1 cellular context compared by ENCODE assay signal in the genomic region with DNA sequence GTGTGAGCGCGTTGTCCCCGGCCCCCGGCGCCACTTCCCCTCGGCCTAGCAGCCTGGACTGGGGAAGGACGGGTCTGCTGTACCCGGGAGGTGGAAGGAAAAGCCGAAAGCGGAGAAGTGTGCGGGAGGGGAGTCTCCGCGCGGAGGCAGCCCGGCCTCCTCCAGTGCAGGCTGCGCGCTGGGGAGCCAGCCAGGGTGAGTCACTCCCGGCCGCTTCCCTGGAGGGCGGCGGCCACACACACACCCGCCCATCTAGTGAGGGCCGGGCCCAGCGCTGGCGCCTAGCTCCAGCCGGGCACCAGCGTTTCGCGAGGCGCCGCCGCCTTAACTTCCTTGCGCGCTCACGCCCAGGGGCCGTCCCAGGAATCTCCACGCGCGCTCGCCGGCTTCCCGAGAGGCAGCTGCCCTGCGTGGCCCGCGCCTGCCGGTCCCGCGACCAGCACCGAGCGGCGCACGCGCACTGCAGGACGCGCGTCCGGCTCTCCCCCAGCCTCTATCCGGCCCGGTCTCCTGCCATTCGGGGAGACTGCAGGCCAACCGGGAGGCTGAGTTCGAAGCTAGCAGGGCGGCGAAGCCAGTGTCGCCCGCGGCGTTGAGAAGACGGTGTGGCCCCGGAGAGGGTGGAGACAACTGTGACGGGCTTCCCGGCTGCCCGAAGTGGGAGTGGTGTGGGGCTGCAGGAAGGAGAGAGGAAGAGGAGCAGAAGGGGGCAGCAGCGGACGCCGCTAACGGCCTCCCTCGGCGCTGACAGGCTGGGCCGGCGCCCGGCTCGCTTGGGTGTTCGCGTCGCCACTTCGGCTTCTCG.
A peak's percentile ranks its signal among the peaks of the same experiment; 100 is the strongest.
TF ChIP-seq lines count a peak whose summit lies in the region.

Gene JAK2, plus strand, starts transcription at position 702 of the 805 bp plus-strand sequence. CDS start 36,716 bp downstream, outside the sequence.

TF ChIP-seq in GM12878, 131 proteins besides CTCF, POLR2A, EP300 and RAD21 (continued from another document and continues in another):
- TF ChIP-seq, protein P1, sequence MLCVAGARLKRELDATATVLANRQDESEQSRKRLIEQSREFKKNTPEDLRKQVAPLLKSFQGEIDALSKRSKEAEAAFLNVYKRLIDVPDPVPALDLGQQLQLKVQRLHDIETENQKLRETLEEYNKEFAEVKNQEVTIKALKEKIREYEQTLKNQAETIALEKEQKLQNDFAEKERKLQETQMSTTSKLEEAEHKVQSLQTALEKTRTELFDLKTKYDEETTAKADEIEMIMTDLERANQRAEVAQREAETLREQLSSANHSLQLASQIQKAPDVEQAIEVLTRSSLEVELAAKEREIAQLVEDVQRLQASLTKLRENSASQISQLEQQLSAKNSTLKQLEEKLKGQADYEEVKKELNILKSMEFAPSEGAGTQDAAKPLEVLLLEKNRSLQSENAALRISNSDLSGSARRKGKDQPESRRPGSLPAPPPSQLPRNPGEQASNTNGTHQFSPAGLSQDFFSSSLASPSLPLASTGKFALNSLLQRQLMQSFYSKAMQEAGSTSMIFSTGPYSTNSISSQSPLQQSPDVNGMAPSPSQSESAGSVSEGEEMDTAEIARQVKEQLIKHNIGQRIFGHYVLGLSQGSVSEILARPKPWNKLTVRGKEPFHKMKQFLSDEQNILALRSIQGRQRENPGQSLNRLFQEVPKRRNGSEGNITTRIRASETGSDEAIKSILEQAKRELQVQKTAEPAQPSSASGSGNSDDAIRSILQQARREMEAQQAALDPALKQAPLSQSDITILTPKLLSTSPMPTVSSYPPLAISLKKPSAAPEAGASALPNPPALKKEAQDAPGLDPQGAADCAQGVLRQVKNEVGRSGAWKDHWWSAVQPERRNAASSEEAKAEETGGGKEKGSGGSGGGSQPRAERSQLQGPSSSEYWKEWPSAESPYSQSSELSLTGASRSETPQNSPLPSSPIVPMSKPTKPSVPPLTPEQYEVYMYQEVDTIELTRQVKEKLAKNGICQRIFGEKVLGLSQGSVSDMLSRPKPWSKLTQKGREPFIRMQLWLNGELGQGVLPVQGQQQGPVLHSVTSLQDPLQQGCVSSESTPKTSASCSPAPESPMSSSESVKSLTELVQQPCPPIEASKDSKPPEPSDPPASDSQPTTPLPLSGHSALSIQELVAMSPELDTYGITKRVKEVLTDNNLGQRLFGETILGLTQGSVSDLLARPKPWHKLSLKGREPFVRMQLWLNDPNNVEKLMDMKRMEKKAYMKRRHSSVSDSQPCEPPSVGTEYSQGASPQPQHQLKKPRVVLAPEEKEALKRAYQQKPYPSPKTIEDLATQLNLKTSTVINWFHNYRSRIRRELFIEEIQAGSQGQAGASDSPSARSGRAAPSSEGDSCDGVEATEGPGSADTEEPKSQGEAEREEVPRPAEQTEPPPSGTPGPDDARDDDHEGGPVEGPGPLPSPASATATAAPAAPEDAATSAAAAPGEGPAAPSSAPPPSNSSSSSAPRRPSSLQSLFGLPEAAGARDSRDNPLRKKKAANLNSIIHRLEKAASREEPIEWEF (IDR thresholded peaks at IDR 0.05; ENCODE audit: insufficient replicate concordance, low read depth, low read length) = no peak
- TF ChIP-seq CBFB (IDR thresholded peaks at IDR 0.05; ENCODE audit: low read depth) = peak; percentile 4; the same call in 1 of the 2 replicates
- no peak for TF ChIP-seq PAX8 (IDR thresholded peaks at IDR 0.05)
- TF ChIP-seq ELK1 (IDR thresholded peaks at IDR 0.05; ENCODE audit: low read depth, low read length) = no peak
- TF ChIP-seq HDGF (IDR thresholded peaks at IDR 0.05) = peak; percentile 77; the same call in 1 of the 2 replicates
- no peak for TF ChIP-seq JUNB (IDR thresholded peaks at IDR 0.05)
- TF ChIP-seq, protein P2, sequence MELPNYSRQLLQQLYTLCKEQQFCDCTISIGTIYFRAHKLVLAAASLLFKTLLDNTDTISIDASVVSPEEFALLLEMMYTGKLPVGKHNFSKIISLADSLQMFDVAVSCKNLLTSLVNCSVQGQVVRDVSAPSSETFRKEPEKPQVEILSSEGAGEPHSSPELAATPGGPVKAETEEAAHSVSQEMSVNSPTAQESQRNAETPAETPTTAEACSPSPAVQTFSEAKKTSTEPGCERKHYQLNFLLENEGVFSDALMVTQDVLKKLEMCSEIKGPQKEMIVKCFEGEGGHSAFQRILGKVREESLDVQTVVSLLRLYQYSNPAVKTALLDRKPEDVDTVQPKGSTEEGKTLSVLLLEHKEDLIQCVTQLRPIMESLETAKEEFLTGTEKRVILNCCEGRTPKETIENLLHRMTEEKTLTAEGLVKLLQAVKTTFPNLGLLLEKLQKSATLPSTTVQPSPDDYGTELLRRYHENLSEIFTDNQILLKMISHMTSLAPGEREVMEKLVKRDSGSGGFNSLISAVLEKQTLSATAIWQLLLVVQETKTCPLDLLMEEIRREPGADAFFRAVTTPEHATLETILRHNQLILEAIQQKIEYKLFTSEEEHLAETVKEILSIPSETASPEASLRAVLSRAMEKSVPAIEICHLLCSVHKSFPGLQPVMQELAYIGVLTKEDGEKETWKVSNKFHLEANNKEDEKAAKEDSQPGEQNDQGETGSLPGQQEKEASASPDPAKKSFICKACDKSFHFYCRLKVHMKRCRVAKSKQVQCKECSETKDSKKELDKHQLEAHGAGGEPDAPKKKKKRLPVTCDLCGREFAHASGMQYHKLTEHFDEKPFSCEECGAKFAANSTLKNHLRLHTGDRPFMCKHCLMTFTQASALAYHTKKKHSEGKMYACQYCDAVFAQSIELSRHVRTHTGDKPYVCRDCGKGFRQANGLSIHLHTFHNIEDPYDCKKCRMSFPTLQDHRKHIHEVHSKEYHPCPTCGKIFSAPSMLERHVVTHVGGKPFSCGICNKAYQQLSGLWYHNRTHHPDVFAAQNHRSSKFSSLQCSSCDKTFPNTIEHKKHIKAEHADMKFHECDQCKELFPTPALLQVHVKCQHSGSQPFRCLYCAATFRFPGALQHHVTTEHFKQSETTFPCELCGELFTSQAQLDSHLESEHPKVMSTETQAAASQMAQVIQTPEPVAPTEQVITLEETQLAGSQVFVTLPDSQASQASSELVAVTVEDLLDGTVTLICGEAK (IDR thresholded peaks at IDR 0.05; ENCODE audit: borderline replicate concordance) = no peak
- no peak for TF ChIP-seq WRNIP1 (IDR thresholded peaks at IDR 0.05; ENCODE audit: borderline replicate concordance, low read depth, low read length)
- TF ChIP-seq BMI1 (IDR thresholded peaks at IDR 0.05; ENCODE audit: borderline replicate concordance) = no peak
- TF ChIP-seq USF2 (IDR thresholded peaks at IDR 0.05; ENCODE audit: borderline replicate concordance, low read depth, low read length) = no peak
- no peak for TF ChIP-seq CHD1 (IDR thresholded peaks at IDR 0.05; ENCODE audit: low read depth, low read length)
- peak; percentile 79 for TF ChIP-seq CREB1 (IDR thresholded peaks at IDR 0.05; ENCODE audit: low read depth)
- TF ChIP-seq ZNF592 (IDR thresholded peaks at IDR 0.05) = no peak
- TF ChIP-seq IKZF2 (IDR thresholded peaks at IDR 0.05) = peak; percentile 56 to 60
- no peak for TF ChIP-seq NR2C1 (IDR thresholded peaks at IDR 0.05)
- TF ChIP-seq MYC (IDR thresholded peaks at IDR 0.05; ENCODE audit: insufficient read depth, insufficient read length, insufficient replicate concordance, low read length, severe bottlenecking) = no peak
- no peak for TF ChIP-seq TARDBP (IDR thresholded peaks at IDR 0.05; ENCODE audit: borderline replicate concordance)
- TF ChIP-seq JUND (IDR thresholded peaks at IDR 0.05; ENCODE audit: low read depth, low read length) = 0 out of 2 replicates have a peak, but pooled peaks have one; percentile 15
- TF ChIP-seq, protein P3, sequence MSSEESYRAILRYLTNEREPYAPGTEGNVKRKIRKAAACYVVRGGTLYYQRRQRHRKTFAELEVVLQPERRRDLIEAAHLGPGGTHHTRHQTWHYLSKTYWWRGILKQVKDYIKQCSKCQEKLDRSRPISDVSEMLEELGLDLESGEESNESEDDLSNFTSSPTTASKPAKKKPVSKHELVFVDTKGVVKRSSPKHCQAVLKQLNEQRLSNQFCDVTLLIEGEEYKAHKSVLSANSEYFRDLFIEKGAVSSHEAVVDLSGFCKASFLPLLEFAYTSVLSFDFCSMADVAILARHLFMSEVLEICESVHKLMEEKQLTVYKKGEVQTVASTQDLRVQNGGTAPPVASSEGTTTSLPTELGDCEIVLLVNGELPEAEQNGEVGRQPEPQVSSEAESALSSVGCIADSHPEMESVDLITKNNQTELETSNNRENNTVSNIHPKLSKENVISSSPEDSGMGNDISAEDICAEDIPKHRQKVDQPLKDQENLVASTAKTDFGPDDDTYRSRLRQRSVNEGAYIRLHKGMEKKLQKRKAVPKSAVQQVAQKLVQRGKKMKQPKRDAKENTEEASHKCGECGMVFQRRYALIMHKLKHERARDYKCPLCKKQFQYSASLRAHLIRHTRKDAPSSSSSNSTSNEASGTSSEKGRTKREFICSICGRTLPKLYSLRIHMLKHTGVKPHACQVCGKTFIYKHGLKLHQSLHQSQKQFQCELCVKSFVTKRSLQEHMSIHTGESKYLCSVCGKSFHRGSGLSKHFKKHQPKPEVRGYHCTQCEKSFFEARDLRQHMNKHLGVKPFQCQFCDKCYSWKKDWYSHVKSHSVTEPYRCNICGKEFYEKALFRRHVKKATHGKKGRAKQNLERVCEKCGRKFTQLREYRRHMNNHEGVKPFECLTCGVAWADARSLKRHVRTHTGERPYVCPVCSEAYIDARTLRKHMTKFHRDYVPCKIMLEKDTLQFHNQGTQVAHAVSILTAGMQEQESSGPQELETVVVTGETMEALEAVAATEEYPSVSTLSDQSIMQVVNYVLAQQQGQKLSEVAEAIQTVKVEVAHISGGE (CRISPR knock-in tag; IDR thresholded peaks at IDR 0.05) = no peak
- TF ChIP-seq ZNF207 (IDR thresholded peaks at IDR 0.05; ENCODE audit: borderline replicate concordance) = peak; percentile 45; the same call in 1 of the 2 replicates
- TF ChIP-seq RAD51 (IDR thresholded peaks at IDR 0.05) = no peak
- TF ChIP-seq CHD4 (IDR thresholded peaks at IDR 0.05) = no peak; the same call in 1 of the 2 replicates
- TF ChIP-seq IKZF1 (conservative IDR thresholded peaks at IDR 0.05) = peak; percentile 93
- TF ChIP-seq, protein P4, sequence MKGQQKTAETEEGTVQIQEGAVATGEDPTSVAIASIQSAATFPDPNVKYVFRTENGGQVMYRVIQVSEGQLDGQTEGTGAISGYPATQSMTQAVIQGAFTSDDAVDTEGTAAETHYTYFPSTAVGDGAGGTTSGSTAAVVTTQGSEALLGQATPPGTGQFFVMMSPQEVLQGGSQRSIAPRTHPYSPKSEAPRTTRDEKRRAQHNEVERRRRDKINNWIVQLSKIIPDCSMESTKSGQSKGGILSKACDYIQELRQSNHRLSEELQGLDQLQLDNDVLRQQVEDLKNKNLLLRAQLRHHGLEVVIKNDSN (IDR thresholded peaks at IDR 0.05; ENCODE audit: borderline replicate concordance, extremely low read length, insufficient read depth, low read depth, low read length) = no peak
- TF ChIP-seq SPI1 (IDR thresholded peaks at IDR 0.05; ENCODE audit: borderline replicate concordance, insufficient read depth, low read depth, low read length) = peak; percentile 34; the same call in 1 of the 2 replicates
- TF ChIP-seq KDM1A (IDR thresholded peaks at IDR 0.05; ENCODE audit: borderline replicate concordance) = no peak
- TF ChIP-seq, protein P5, sequence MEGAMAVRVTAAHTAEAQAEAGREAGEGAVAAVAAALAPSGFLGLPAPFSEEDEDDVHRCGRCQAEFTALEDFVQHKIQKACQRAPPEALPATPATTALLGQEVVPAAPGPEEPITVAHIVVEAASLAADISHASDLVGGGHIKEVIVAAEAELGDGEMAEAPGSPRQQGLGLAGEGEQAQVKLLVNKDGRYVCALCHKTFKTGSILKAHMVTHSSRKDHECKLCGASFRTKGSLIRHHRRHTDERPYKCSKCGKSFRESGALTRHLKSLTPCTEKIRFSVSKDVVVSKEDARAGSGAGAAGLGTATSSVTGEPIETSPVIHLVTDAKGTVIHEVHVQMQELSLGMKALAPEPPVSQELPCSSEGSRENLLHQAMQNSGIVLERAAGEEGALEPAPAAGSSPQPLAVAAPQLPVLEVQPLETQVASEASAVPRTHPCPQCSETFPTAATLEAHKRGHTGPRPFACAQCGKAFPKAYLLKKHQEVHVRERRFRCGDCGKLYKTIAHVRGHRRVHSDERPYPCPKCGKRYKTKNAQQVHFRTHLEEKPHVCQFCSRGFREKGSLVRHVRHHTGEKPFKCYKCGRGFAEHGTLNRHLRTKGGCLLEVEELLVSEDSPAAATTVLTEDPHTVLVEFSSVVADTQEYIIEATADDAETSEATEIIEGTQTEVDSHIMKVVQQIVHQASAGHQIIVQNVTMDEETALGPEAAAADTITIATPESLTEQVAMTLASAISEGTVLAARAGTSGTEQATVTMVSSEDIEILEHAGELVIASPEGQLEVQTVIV (IDR thresholded peaks at IDR 0.05; ENCODE audit: borderline replicate concordance, partially characterized antibody) = no peak
